9 cellular contexts compared by ENCODE assay signal in genomic region chr17:32912218-32912897, GRCh38. TPM values are rescaled to one million over a fixed set of nuclear protein-coding genes. Genes with fewer than 3 reads are reported as not detected.
A peak's percentile ranks its signal among the peaks of the same experiment; 100 is the strongest.
DNase-seq lines count a peak whose midpoint lies in the region; ATAC-seq and TF ChIP-seq lines count a peak whose summit lies in the region.
"Had no signal": no experiment of that assay in that cellular context is flagged by ENCODE, and none has a peak within 500 bp of the region (broad histone marks: within the 10 kb centered on the region; RNA-seq: fewer than 3 reads in every experiment).

No MANE protein-coding gene starts in this region.

- no peaks in the 10 kb centered on the region for H3K4me1 ChIP-seq in neural progenitor cell

- no peaks in the 10 kb centered on the region for H3K9me3 Mint-ChIP-seq in neural progenitor cell
- H3K9me3 Mint-ChIP-seq: activated B cell treated with CpG ODN at 0.5 μM for 24 hours had no signal

- DNase-seq in NCI-H510A (lab: John Stamatoyannopoulos, UW), result peak; percentile 79
- peak; percentile 75 for DNase-seq in fibroblast of mammary gland (ENCODE audit: low read depth)
- DNase-seq in neural progenitor cell (ENCODE audit: low spot score), result peak; percentile 39
- no peak for DNase-seq in activated CD4-positive, CD25-positive, alpha-beta regulatory T cell (lab: John Stamatoyannopoulos, UW)
- DNase-seq in stimulated activated CD4-positive, alpha-beta T cell treated with anti-CD3 and anti-CD28 coated beads, Interleukin-2, amount 100 ng/mL, for 48 hours, result no peak
- DNase-seq in NCI-H524 treated with DMSO at 0.1 percent for 48 hours (lab: John Stamatoyannopoulos, UW), result no peak
- DNase-seq: activated B cell treated with CpG ODN at 0.5 μM for 24 hours had no signal

- no peaks in the 10 kb centered on the region for H3K36me3 Mint-ChIP-seq in neural progenitor cell

- ATAC-seq in SK-N-SH treated with all-trans-retinoic acid at 6 μM for 48 hours, result no peak

- TF ChIP-seq CTCF in C4-2B (conservative IDR thresholded peaks at IDR 0.05), result peak; percentile 54
- peak; percentile 19 for TF ChIP-seq CTCF in fibroblast of mammary gland (conservative IDR thresholded peaks at IDR 0.05; ENCODE audit: control insufficient read depth, insufficient read depth, low read depth, low read length)
- TF ChIP-seq CTCF in neural progenitor cell (IDR thresholded peaks at IDR 0.05), result no peak

- H3K4me2 ChIP-seq in neural progenitor cell, result peak overlapping the region; percentile 0

- H3K27me3 ChIP-seq in neural progenitor cell, result no peaks in the 10 kb centered on the region

- no peaks in the 10 kb centered on the region for H3K79me2 ChIP-seq in neural progenitor cell (ENCODE audit: low read depth)

- H3K27me3 Mint-ChIP-seq in neural progenitor cell (ENCODE audit: insufficient read depth, low read depth), result peaks cover 2% of the 10 kb centered on the region
- H3K27me3 Mint-ChIP-seq: activated B cell treated with CpG ODN at 0.5 μM for 24 hours had no signal

- H3K9ac ChIP-seq in neural progenitor cell, result no peak overlapping the region

- H3K4me3 Mint-ChIP-seq in neural progenitor cell, result no peak overlapping the region
- H3K4me3 Mint-ChIP-seq: activated B cell treated with CpG ODN at 0.5 μM for 24 hours had no signal

- peak overlapping the region; percentile 74 for H2AFZ ChIP-seq in neural progenitor cell (replicated peaks)

- no peaks in the 10 kb centered on the region for H3F3A ChIP-seq in neural progenitor cell (ENCODE audit: low read depth)

- no peaks in the 10 kb centered on the region for H4K20me1 ChIP-seq in neural progenitor cell (ENCODE audit: low read depth)

- no peaks in the 10 kb centered on the region for H3K9me3 ChIP-seq in neural progenitor cell (ENCODE audit: low read depth)

- H3K4me3 ChIP-seq in fibroblast of mammary gland (ENCODE audit: control insufficient read depth, low read depth, low read length) (no peak overlapping the region), neural progenitor cell (no peak overlapping the region)

- no peak overlapping the region for H3K27ac Mint-ChIP-seq in neural progenitor cell
- H3K27ac Mint-ChIP-seq: activated B cell treated with CpG ODN at 0.5 μM for 24 hours had no signal

- H3K27ac ChIP-seq in C4-2B, result peak overlapping the region; percentile 76
- no peak overlapping the region for H3K27ac ChIP-seq in neural progenitor cell

- no peaks in the 10 kb centered on the region for H3K36me3 ChIP-seq in neural progenitor cell

- peaks cover 9% of the 10 kb centered on the region for H3K4me1 Mint-ChIP-seq in neural progenitor cell
- H3K4me1 Mint-ChIP-seq: activated B cell treated with CpG ODN at 0.5 μM for 24 hours had no signal

TF ChIP-seq in SK-N-SH treated with all-trans-retinoic acid at 6 μM for 48 hours, 23 proteins besides CTCF, POLR2A, EP300 and RAD21:
- no peak for TF ChIP-seq GLIS3 (CRISPR knock-in tag; IDR thresholded peaks at IDR 0.05)
- TF ChIP-seq ZC3H10 (CRISPR knock-in tag; IDR thresholded peaks at IDR 0.05), result no peak
- no peak for TF ChIP-seq ZFP3 (CRISPR knock-in tag; IDR thresholded peaks at IDR 0.05)

RNA-seq across cellular contexts. Expression of gene TMEM98, which starts 15.6 kb away (rescaled TPM):
- 117 and 168 TPM in 2 replicates for total RNA-seq in neural progenitor cell (ENCODE audit: low replicate concordance)
- total RNA-seq: activated B cell treated with CpG ODN at 0.5 μM for 24 hours had no signal

RNA-seq across cellular contexts. Expression of gene MYO1D, which starts 35.4 kb away (rescaled TPM):
- 3.2 and 6.2 TPM in 2 replicates for total RNA-seq in neural progenitor cell (ENCODE audit: low replicate concordance)

Comparison
In these comparisons a context has a peak if more than half of its experiments do, and no peak if none do; other contexts are left out.
1. DNase-seq: peak in NCI-H510A (single experiment), fibroblast of mammary gland (single experiment) and neural progenitor cell (single experiment); none in activated CD4-positive, CD25-positive, alpha-beta regulatory T cell (0 of 4), stimulated activated CD4-positive, alpha-beta T cell treated with anti-CD3 and anti-CD28 coated beads, Interleukin-2, amount 100 ng/mL, for 48 hours (0 of 2) and NCI-H524 treated with DMSO at 0.1 percent for 48 hours (single experiment).